33 cellular contexts compared by ENCODE assay signal in genomic region chr5:173505634-173506033, GRCh38.
"Had no signal": no experiment of that assay in that cellular context is flagged by ENCODE, and none has a peak within 500 bp of the region (broad histone marks: within the 10 kb centered on the region; RNA-seq: fewer than 3 reads in every experiment).

No MANE protein-coding gene starts in this region.

- DNase-seq: activated B cell treated with CpG ODN at 0.5 μM for 24 hours; activated CD4-positive, alpha-beta memory T cell treated with anti-CD3 and anti-CD28 coated beads for 36 hours; activated CD4-positive, alpha-beta T cell treated with anti-CD3 and anti-CD28 coated beads for 36 hours; activated CD4-positive, alpha-beta T cell treated with anti-CD3 and anti-CD28 coated beads, Interleukin-2, amount 10 ng/mL, durations not matched to agents 24 days and 14 days; activated CD4-positive, CD25-positive, alpha-beta regulatory T cell treated with anti-CD3 and anti-CD28 coated beads, Interleukin-2, amount 50 U/mL, for 72 hours; activated CD8-positive, alpha-beta memory T cell treated with anti-CD3 and anti-CD28 coated beads, Interleukin-2, amount 10 ng/mL, durations not matched to agents 7 days and 5 days; activated CD8-positive, alpha-beta memory T cell treated with anti-CD3 and anti-CD28 coated beads, Interleukin-2, amount 50 U/mL, for 4 hours; activated CD8-positive, alpha-beta T cell treated with anti-CD3 and anti-CD28 coated beads, Interleukin-2, amount 10 ng/mL, durations not matched to agents 7 days and 5 days; activated effector memory CD4-positive, alpha-beta T cell treated with anti-CD3 and anti-CD28 coated beads, Interleukin-2, amount 50 U/mL, for 16 hours; activated naive CD4-positive, alpha-beta T cell treated with anti-CD3 and anti-CD28 coated beads for 36 hours; activated naive CD8-positive, alpha-beta T cell treated with anti-CD3 and anti-CD28 coated beads for 36 hours; activated naive CD8-positive, alpha-beta T cell treated with anti-CD3 and anti-CD28 coated beads, Interleukin-2, amount 50 U/mL, for 24 hours; activated T-cell treated with anti-CD3 and anti-CD28 coated beads, Interleukin-2, amount 50 U/mL, for 1 hour; activated T-cell treated with anti-CD3 and anti-CD28 coated beads, Interleukin-2, amount 50 U/mL, for 48 hours; adrenal gland; amygdala; aorta; body of pancreas; caudate nucleus; effector memory CD4-positive, alpha-beta T cell; endodermal cell; foreskin keratinocyte; gastrocnemius medialis; glutamatergic neuron; heart left ventricle; T-helper 17 cell; T1000; WERI-Rb-1 had no signal

- H3K27me3 Mint-ChIP-seq: activated CD4-positive, alpha-beta T cell treated with anti-CD3 and anti-CD28 coated beads, Interleukin-2, amount 10 ng/mL, durations not matched to agents 24 days and 14 days; T-helper 17 cell had no signal

- H3K27me3 ChIP-seq: adrenal gland, body of pancreas, foreskin keratinocyte, gastrocnemius medialis, heart left ventricle had no signal

- H3K4me3 ChIP-seq: adrenal gland, body of pancreas, gastrocnemius medialis, heart left ventricle had no signal

- H3K27ac Mint-ChIP-seq: activated B cell treated with CpG ODN at 0.5 μM for 24 hours; activated CD4-positive, alpha-beta memory T cell treated with anti-CD3 and anti-CD28 coated beads for 36 hours; activated CD4-positive, alpha-beta T cell treated with anti-CD3 and anti-CD28 coated beads for 36 hours; activated CD4-positive, alpha-beta T cell treated with anti-CD3 and anti-CD28 coated beads, Interleukin-2, amount 10 ng/mL, durations not matched to agents 24 days and 14 days; activated CD8-positive, alpha-beta memory T cell treated with anti-CD3 and anti-CD28 coated beads, Interleukin-2, amount 10 ng/mL, durations not matched to agents 7 days and 5 days; activated CD8-positive, alpha-beta T cell treated with anti-CD3 and anti-CD28 coated beads, Interleukin-2, amount 10 ng/mL, durations not matched to agents 7 days and 5 days; activated naive CD4-positive, alpha-beta T cell treated with anti-CD3 and anti-CD28 coated beads for 36 hours; activated naive CD4-positive, alpha-beta T cell treated with anti-CD3 and anti-CD28 coated beads, Interleukin-2, amount 50 U/mL, for 24 hours; activated naive CD8-positive, alpha-beta T cell treated with anti-CD3 and anti-CD28 coated beads for 36 hours; activated naive CD8-positive, alpha-beta T cell treated with anti-CD3 and anti-CD28 coated beads, Interleukin-2, amount 50 U/mL, for 24 hours; activated T-helper 1 cell treated with anti-CD3 and anti-CD28 coated beads, Interleukin-12 subunit alpha, Interleukin-12 subunit beta, Interleukin-2, Interleukin-4 antibody, amounts not matched to agents 30 ng/mL and 10 ng/mL and 1 ng/mL, durations not matched to agents 14 hours and 24 hours and 36 hours; activated T-helper 2 cell treated with anti-CD3 and anti-CD28 coated beads, Interferon-gamma antibody, Interleukin-2, Interleukin-4, amounts not matched to agents 10 μg/mL and 5 μg/mL and 100 μg/mL, durations not matched to agents 14 hours and 24 hours and 36 hours; endodermal cell; T-helper 17 cell; T-helper 2 cell treated with Interferon-gamma antibody and Interleukin-4, amounts not matched to agents 5 μg/mL and 100 μg/mL, for 36 hours had no signal

- ATAC-seq: activated CD4-positive, alpha-beta T cell treated with anti-CD3 and anti-CD28 coated beads for 36 hours; activated CD8-positive, alpha-beta memory T cell treated with anti-CD3 and anti-CD28 coated beads, Interleukin-2, amount 10 ng/mL, durations not matched to agents 7 days and 5 days; activated CD8-positive, alpha-beta T cell treated with anti-CD3 and anti-CD28 coated beads, Interleukin-2, amount 10 ng/mL, durations not matched to agents 7 days and 5 days; activated naive CD8-positive, alpha-beta T cell treated with anti-CD3 and anti-CD28 coated beads, Interleukin-2, amount 50 U/mL, for 24 hours; body of pancreas; esophagus mucosa; foreskin keratinocyte; gastrocnemius medialis; heart left ventricle; T-helper 17 cell had no signal

- H3K27ac ChIP-seq: adrenal gland, body of pancreas, foreskin keratinocyte, gastrocnemius medialis, heart left ventricle, WERI-Rb-1 had no signal

- H3K9me3 ChIP-seq: adrenal gland, gastrocnemius medialis had no signal

- H3K4me3 Mint-ChIP-seq: activated B cell treated with CpG ODN at 0.5 μM for 24 hours; activated CD4-positive, alpha-beta memory T cell treated with anti-CD3 and anti-CD28 coated beads for 36 hours; activated CD4-positive, alpha-beta T cell treated with anti-CD3 and anti-CD28 coated beads for 36 hours; activated CD4-positive, alpha-beta T cell treated with anti-CD3 and anti-CD28 coated beads, Interleukin-2, amount 10 ng/mL, durations not matched to agents 24 days and 14 days; activated CD8-positive, alpha-beta memory T cell treated with anti-CD3 and anti-CD28 coated beads, Interleukin-2, amount 10 ng/mL, durations not matched to agents 7 days and 5 days; activated CD8-positive, alpha-beta T cell treated with anti-CD3 and anti-CD28 coated beads, Interleukin-2, amount 10 ng/mL, durations not matched to agents 7 days and 5 days; activated naive CD4-positive, alpha-beta T cell treated with anti-CD3 and anti-CD28 coated beads for 36 hours; activated naive CD4-positive, alpha-beta T cell treated with anti-CD3 and anti-CD28 coated beads, Interleukin-2, amount 50 U/mL, for 24 hours; activated naive CD8-positive, alpha-beta T cell treated with anti-CD3 and anti-CD28 coated beads for 36 hours; activated naive CD8-positive, alpha-beta T cell treated with anti-CD3 and anti-CD28 coated beads, Interleukin-2, amount 50 U/mL, for 24 hours; activated T-helper 1 cell treated with anti-CD3 and anti-CD28 coated beads, Interleukin-12 subunit alpha, Interleukin-12 subunit beta, Interleukin-2, Interleukin-4 antibody, amounts not matched to agents 30 ng/mL and 10 ng/mL and 1 ng/mL, durations not matched to agents 14 hours and 24 hours and 36 hours; endodermal cell; T-helper 17 cell; T-helper 2 cell treated with Interferon-gamma antibody and Interleukin-4, amounts not matched to agents 5 μg/mL and 100 μg/mL, for 36 hours had no signal

- H3K4me1 ChIP-seq: adrenal gland, foreskin keratinocyte, heart left ventricle had no signal

- H3K9me3 Mint-ChIP-seq: activated CD4-positive, alpha-beta T cell treated with anti-CD3 and anti-CD28 coated beads, Interleukin-2, amount 10 ng/mL, durations not matched to agents 24 days and 14 days; activated naive CD4-positive, alpha-beta T cell treated with anti-CD3 and anti-CD28 coated beads for 36 hours; activated naive CD4-positive, alpha-beta T cell treated with anti-CD3 and anti-CD28 coated beads, Interleukin-2, amount 50 U/mL, for 24 hours; activated T-helper 1 cell treated with anti-CD3 and anti-CD28 coated beads, Interleukin-12 subunit alpha, Interleukin-12 subunit beta, Interleukin-2, Interleukin-4 antibody, amounts not matched to agents 30 ng/mL and 10 ng/mL and 1 ng/mL, durations not matched to agents 14 hours and 24 hours and 36 hours; activated T-helper 2 cell treated with anti-CD3 and anti-CD28 coated beads, Interferon-gamma antibody, Interleukin-2, Interleukin-4, amounts not matched to agents 10 μg/mL and 5 μg/mL and 100 μg/mL, durations not matched to agents 14 hours and 24 hours and 36 hours; T-helper 2 cell treated with Interferon-gamma antibody and Interleukin-4, amounts not matched to agents 5 μg/mL and 100 μg/mL, for 36 hours had no signal

- H3K36me3 Mint-ChIP-seq: activated CD4-positive, alpha-beta memory T cell treated with anti-CD3 and anti-CD28 coated beads for 36 hours; activated CD8-positive, alpha-beta memory T cell treated with anti-CD3 and anti-CD28 coated beads, Interleukin-2, amount 10 ng/mL, durations not matched to agents 7 days and 5 days; activated naive CD4-positive, alpha-beta T cell treated with anti-CD3 and anti-CD28 coated beads, Interleukin-2, amount 50 U/mL, for 24 hours; activated naive CD8-positive, alpha-beta T cell treated with anti-CD3 and anti-CD28 coated beads for 36 hours had no signal

- H3K36me3 ChIP-seq: adrenal gland, gastrocnemius medialis, heart left ventricle, WERI-Rb-1 had no signal

- H3K4me1 Mint-ChIP-seq: activated B cell treated with CpG ODN at 0.5 μM for 24 hours; activated CD4-positive, alpha-beta T cell treated with anti-CD3 and anti-CD28 coated beads for 36 hours; activated CD4-positive, alpha-beta T cell treated with anti-CD3 and anti-CD28 coated beads, Interleukin-2, amount 10 ng/mL, durations not matched to agents 24 days and 14 days; activated CD8-positive, alpha-beta memory T cell treated with anti-CD3 and anti-CD28 coated beads, Interleukin-2, amount 10 ng/mL, durations not matched to agents 7 days and 5 days; activated naive CD4-positive, alpha-beta T cell treated with anti-CD3 and anti-CD28 coated beads, Interleukin-2, amount 50 U/mL, for 24 hours; activated naive CD8-positive, alpha-beta T cell treated with anti-CD3 and anti-CD28 coated beads for 36 hours; activated naive CD8-positive, alpha-beta T cell treated with anti-CD3 and anti-CD28 coated beads, Interleukin-2, amount 50 U/mL, for 24 hours; endodermal cell; T-helper 17 cell had no signal
